Comparison of ENCODE assay signal across 1 cellular context in the genomic region with DNA sequence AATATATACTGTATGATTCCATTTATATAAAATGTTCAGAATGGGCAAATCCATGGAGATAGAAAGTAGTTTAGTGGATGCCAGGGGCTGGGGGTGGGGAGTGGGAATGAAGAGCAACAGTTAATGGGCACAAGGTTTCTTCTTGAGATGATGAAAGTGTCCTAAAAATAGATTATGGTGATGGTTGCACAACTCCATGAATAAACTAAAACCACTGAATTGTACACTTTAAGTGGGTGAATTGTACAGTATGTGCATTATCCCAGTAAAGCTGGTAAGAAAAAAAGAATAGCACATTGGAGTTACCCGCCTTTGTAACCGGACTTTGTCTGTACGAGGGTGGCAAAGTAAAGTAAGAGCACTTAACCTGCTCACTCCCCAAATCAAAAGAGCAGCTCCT.
TF ChIP-seq lines count a peak whose summit lies in the region.

No MANE protein-coding gene starts in this region.

TF ChIP-seq in HepG2, 621 proteins besides CTCF, POLR2A, EP300 and RAD21 (continued from another document):
- no peak for TF ChIP-seq NR2F1 (CRISPR knock-in tag; IDR thresholded peaks at IDR 0.05)
- no peak for TF ChIP-seq IKZF1 (IDR thresholded peaks at IDR 0.05)
- TF ChIP-seq ZNF431 (CRISPR knock-in tag; IDR thresholded peaks at IDR 0.05; ENCODE audit: borderline replicate concordance, low read depth) = no peak
